ENCODE assay signal across 20 cellular contexts in the genomic region with DNA sequence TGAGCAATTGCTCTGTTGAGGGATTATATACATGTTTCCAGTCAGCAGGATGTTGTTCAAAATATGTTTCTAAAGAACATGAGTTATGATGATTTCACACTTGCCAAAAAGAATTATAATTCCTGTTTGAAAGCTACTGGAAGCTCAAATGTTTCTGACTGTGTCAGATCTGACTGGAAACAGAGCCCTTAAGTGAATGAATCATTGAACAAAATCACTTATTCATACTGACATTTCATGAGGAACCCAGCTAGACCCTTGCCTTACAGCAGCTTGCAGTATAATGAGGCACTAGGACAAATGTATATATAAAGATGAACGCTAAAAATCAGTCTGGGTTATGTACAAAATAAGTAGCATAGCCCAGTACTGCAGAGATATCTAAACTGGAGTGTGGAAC. TPM values are rescaled to one million over a fixed set of nuclear protein-coding genes. Genes with fewer than 3 reads are reported as not detected.
DNase-seq lines count a peak whose midpoint lies in the region; ATAC-seq, FAIRE-seq and TF ChIP-seq lines count a peak whose summit lies in the region.
"Had no signal": no experiment of that assay in that cellular context is flagged by ENCODE, and none has a peak within 500 bp of the region (broad histone marks: within the 10 kb centered on the region; RNA-seq: fewer than 3 reads in every experiment).

No MANE protein-coding gene starts in this region.

- no peak overlapping the region for H2AFZ ChIP-seq in PC-3 (ENCODE audit: low read length)

- CTCF ChIA-PET in A549 (lab: Yijun Ruan, JAX): interaction anchor here (1.2 to 1.7 kb wide), 6 partner anchors 11 to 52 kb away, joined by 3 to 9 read pairs (median 4); a partner anchor contains a TSS
- CTCF ChIA-PET in Panc1 (lab: Charles Lee): interaction anchor here (0.7 kb wide), 1 partner anchor 8 kb away, joined by 3 read pairs; no protein-coding TSS in a partner anchor
- CTCF ChIA-PET in PC-3 (lab: Charles Lee): no interaction called here

- DNase-seq in A549 (ENCODE audit: low read depth in 1 of 2, low spot score in 1 of 2): no peak
- DNase-seq in Panc1 (ENCODE audit: low read depth, low spot score): no peak
- peak; percentile 83 for DNase-seq in bronchial epithelial cell (ENCODE audit: low read depth)
- DNase-seq in kidney tubule cell (ENCODE audit: low spot score): peak; percentile 37
- no peak for DNase-seq in DMS153 (lab: John Stamatoyannopoulos, UW)
- no peak for DNase-seq in PC-3
- DNase-seq: COR-L47, DMS53, KBM-7, NCI-H1048, NCI-H1694, NCI-H2107, NCI-H446, NCI-H774, SHP77 treated with DMSO at 0.1 percent for 48 hours had no signal

- peaks cover 24% of the 10 kb centered on the region for H3K4me1 ChIP-seq in A549
- H3K4me1 ChIP-seq in Panc1 (ENCODE audit: control insufficient read depth, insufficient read depth, low read length): peaks cover 16% of the 10 kb centered on the region
- no peaks in the 10 kb centered on the region for H3K4me1 ChIP-seq in PC-3 (ENCODE audit: insufficient read depth, low read length)

- H3K4me3 ChIP-seq in A549 (no peak overlapping the region), Panc1 (ENCODE audit: low read depth in 2 of 2, low read length in 2 of 2) (peak overlapping the region in 1 of 2 experiments; percentile 34; a peak in 1 of 4 replicates), bronchial epithelial cell (ENCODE audit: low read depth, low read length) (no peak overlapping the region), PC-3 (ENCODE audit: low read length) (no peak overlapping the region)
- H3K4me3 ChIP-seq: HAP-1 had no signal

- H3K79me2 ChIP-seq in PC-3 (ENCODE audit: low read length): no peaks in the 10 kb centered on the region

- H4K20me1 ChIP-seq in PC-3 (ENCODE audit: low read length): no peaks in the 10 kb centered on the region

- TF ChIP-seq EP300 in A549 (IDR thresholded peaks at IDR 0.05): no peak

- H3K9me3 ChIP-seq in A549 (no peaks in the 10 kb centered on the region), Panc1 (ENCODE audit: control insufficient read depth, insufficient read depth, low read depth, low read length) (no peaks in the 10 kb centered on the region), PC-3 (ENCODE audit: low read length) (no peaks in the 10 kb centered on the region)
- H3K9me3 ChIP-seq: HAP-1 had no signal

- BruUV-seq in Panc1 (replicated peaks; lab: Mats Ljungman, UMichigan): no TSS peak
- no TSS peak for BruUV-seq in PC-3 (replicated peaks; lab: Mats Ljungman, UMichigan)

- no peak for TF ChIP-seq POLR2A in A549 (IDR thresholded peaks at IDR 0.05; ENCODE audit: low read length)

- TF ChIP-seq CTCF in A549 (IDR thresholded peaks at IDR 0.05) (no peak), Panc1 (IDR thresholded peaks at IDR 0.05) (no peak), bronchial epithelial cell (IDR thresholded peaks at IDR 0.05; ENCODE audit: insufficient read depth, low read length, severe bottlenecking) (no peak), PC-3 (conservative IDR thresholded peaks at IDR 0.05; ENCODE audit: low read depth, low read length) (no peak)

- peak; percentile 42 to 47; a peak in 3 of 6 replicates for ATAC-seq in A549
- ATAC-seq in Panc1: peak; percentile 48; the same call in 1 of the 2 replicates
- ATAC-seq in HG02840 (IDR thresholded peaks at IDR 0.05; ENCODE audit: low FRiP score, unreplicated experiment): no peak
- no peak for ATAC-seq in HG03175 (IDR thresholded peaks at IDR 0.05; ENCODE audit: unreplicated experiment)
- no peak for ATAC-seq in PC-3

- TF ChIP-seq RAD21 in A549 (conservative IDR thresholded peaks at IDR 0.05 in 1 of 2, IDR thresholded peaks at IDR 0.05 in 1 of 2): no peak

- no peaks in the 10 kb centered on the region for H3F3A ChIP-seq in PC-3 (ENCODE audit: low read length, unreplicated experiment)

- H3K27ac ChIP-seq in A549 (peak overlapping the region in 1 of 2 experiments; percentile 52; a peak in 3 of 6 replicates), Panc1 (ENCODE audit: low read length) (peak overlapping the region; percentile 86), PC-3 (ENCODE audit: low read length) (no peak overlapping the region)
- H3K27ac ChIP-seq: C4-2B, HL-60 had no signal

- H3K27me3 ChIP-seq in Panc1 (ENCODE audit: control insufficient read depth, insufficient read depth, low read length) (no peaks in the 10 kb centered on the region), bronchial epithelial cell (ENCODE audit: control insufficient read depth, insufficient read depth, low read length) (no peaks in the 10 kb centered on the region), PC-3 (ENCODE audit: low read length) (no peaks in the 10 kb centered on the region)

- in situ Hi-C loops in Panc1 (cut with HindIII; ENCODE audit: low pct_unique_long_range_greater_than_20kb, low sequenced_read_pairs): no loop called here

- FAIRE-seq in A549 (lab: Jason Lieb, UNC): no peak
- no peak for FAIRE-seq in bronchial epithelial cell (lab: Jason Lieb, UNC)

- 71% methylated on average over 1 of the region's 1 CpG for WGBS in A549 (ENCODE audit: missing lambda C conversion rate)

- no peak overlapping the region for H3K9ac ChIP-seq in PC-3 (ENCODE audit: low read length)

- intact Hi-C loops in Panc1 (cut with micrococcal nuclease; ENCODE audit: unreplicated experiment) (no loop called here), PC-3 (cut with micrococcal nuclease) (no loop called here)

- peak overlapping the region; percentile 30 for H3K4me2 ChIP-seq in A549
- no peak overlapping the region for H3K4me2 ChIP-seq in PC-3 (ENCODE audit: low read length)

- POLR2A ChIA-PET in A549 (lab: Yijun Ruan, JAX): interaction anchor here (1.3 to 1.9 kb wide), 3 partner anchors 10 to 35 kb away, joined by 3 to 21 read pairs (median 7); a partner anchor contains a TSS
- POLR2A ChIA-PET in Panc1 (lab: Charles Lee): interaction anchor here (1.0 to 1.8 kb wide), 2 partner anchors 30 to 36 kb away, joined by 4 to 8 read pairs; a partner anchor contains a TSS
- POLR2A ChIA-PET in PC-3 (lab: Charles Lee; ENCODE audit: unreplicated experiment): no interaction called here

- H3K36me3 ChIP-seq in Panc1 (ENCODE audit: control insufficient read depth, insufficient read depth, low read length) (no peaks in the 10 kb centered on the region), bronchial epithelial cell (ENCODE audit: control insufficient read depth, insufficient read depth, low read length) (no peaks in the 10 kb centered on the region), PC-3 (ENCODE audit: low read depth, low read length) (no peaks in the 10 kb centered on the region)
- H3K36me3 ChIP-seq: HAP-1 had no signal

- no peaks in the 10 kb centered on the region for H3K9me2 ChIP-seq in PC-3 (replicated peaks; ENCODE audit: low read length)

TF ChIP-seq in A549, 52 proteins besides CTCF, POLR2A, EP300 and RAD21:
- no peak for TF ChIP-seq FOSL2 (IDR thresholded peaks at IDR 0.05)
- TF ChIP-seq FOSL2 (CRISPR knock-in tag; IDR thresholded peaks at IDR 0.05): 0 out of 2 replicates have a peak, but pooled peaks have one; percentile 14
- TF ChIP-seq, protein P1, sequence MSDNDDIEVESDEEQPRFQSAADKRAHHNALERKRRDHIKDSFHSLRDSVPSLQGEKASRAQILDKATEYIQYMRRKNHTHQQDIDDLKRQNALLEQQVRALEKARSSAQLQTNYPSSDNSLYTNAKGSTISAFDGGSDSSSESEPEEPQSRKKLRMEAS (IDR thresholded peaks at IDR 0.05): no peak

RNA-seq across cellular contexts. Expression of a gene that starts 35.4 kb away (rescaled TPM):
- polyA plus RNA-seq in A549 (2011; rRNA removed) (148 and 159 TPM in 2 replicates), A549 (2017; fragmentation: RNase III; extraction: RNeasy Plus Mini Kit Qiagen cat#74134 plus additional on column Dnase treatment) (87.6 to 101 TPM (median 93.3 TPM) in 3 replicates)
- 22.5 and 22.6 TPM in 2 replicates for polyA plus RNA-seq in A549 (2012; cell fraction: cytosol; rRNA removed)
- polyA plus RNA-seq in A549 (2012; cell fraction: nucleus; rRNA removed): 26.9 and 34.1 TPM in 2 replicates
- 159 and 161 TPM in 2 replicates for polyA minus RNA-seq in A549 (2011; rRNA and poly(A)+ RNA removed)
- total RNA-seq in Panc1 (2021; ENCODE audit: unreplicated experiment) (218 TPM), bronchial epithelial cell (76.9 and 111 TPM in 2 replicates), PC-3 (2014; rRNA removed) (23.5 and 25.2 TPM in 2 replicates)
- 140 TPM for polyA plus RNA-seq in Panc1 (2012; ENCODE audit: insufficient read length)

Comparison
In these comparisons a context has a peak if more than half of its experiments do, and no peak if none do; other contexts are left out.
1. ATAC-seq: peak in A549 (2 of 2) and Panc1 (single experiment); none in HG02840 (single experiment), HG03175 (single experiment) and PC-3 (single experiment).
2. DNase-seq: peak in bronchial epithelial cell (single experiment) and kidney tubule cell (single experiment); none in A549 (0 of 2), Panc1 (single experiment), DMS153 (single experiment) and PC-3 (single experiment).